ENCODE assay signal across 8 cellular contexts in the genomic region with DNA sequence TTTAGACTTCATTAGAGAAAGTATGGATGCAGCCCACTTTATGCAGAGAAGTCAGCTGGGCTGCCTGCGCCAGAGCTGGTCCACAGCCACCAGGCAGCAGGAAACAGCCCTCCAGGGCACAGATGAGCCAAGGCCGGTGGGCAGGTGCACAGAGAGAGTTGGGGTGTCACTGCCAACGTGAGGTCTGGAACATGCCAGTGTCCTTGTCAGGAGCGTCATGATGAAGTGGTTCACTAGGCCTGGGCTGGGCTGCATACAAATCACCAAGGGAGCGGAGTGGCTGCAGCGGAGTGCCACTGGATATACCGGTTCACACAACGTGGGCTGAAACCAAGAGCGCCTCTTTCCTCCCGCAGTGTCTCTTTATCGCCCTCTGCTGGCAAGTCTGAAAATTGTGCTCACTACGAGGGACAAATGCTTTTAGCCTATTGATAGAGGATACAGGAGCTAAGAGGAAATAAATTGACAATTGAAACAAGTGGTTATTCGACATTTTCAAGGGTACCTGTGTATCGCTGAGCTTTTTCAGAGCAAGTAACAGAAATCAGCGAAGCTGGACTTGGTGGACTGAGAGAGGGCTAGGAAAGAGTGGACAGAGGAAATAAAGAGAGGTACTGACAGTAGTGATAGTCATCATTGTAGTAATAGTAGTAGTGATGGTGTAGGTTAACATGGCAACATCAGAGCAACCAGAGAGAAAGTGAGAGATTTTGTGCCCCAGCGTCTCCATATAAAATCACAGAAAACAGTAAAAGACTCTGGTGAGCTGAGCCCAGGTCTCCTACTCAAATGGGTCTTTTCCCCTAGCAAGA. TPM values are rescaled to one million over a fixed set of nuclear protein-coding genes. Genes with fewer than 3 reads are reported as not detected.
DNase-seq lines count a peak whose midpoint lies in the region; ATAC-seq and TF ChIP-seq lines count a peak whose summit lies in the region.

No MANE protein-coding gene starts in this region.

- ATAC-seq in HG02678 (IDR thresholded peaks at IDR 0.05; ENCODE audit: unreplicated experiment), result peak; percentile 91
- peak; percentile 92 for ATAC-seq in activated naive CD8-positive, alpha-beta T cell treated with anti-CD3 and anti-CD28 coated beads, Interleukin-2, amount 50 U/mL, for 24 hours

- peaks cover 9% of the 10 kb centered on the region for H3K27me3 Mint-ChIP-seq in activated naive CD8-positive, alpha-beta T cell treated with anti-CD3 and anti-CD28 coated beads, Interleukin-2, amount 50 U/mL, for 24 hours

- intact Hi-C loops in cardiac septum (cut with DNase I), result loop anchor here (1.0 kb wide), 1 partner anchor 32 kb away; no protein-coding TSS in a partner anchor
- intact Hi-C loops in uterus (cut with DNase I; ENCODE audit: low total_unique reads), result no loop called here

- no peaks in the 10 kb centered on the region for H3K36me3 ChIP-seq in uterus

- DNase-seq in GM10248 (ENCODE audit: extremely low spot score), result peak; percentile 81
- peak; percentile 87 for DNase-seq in NCI-H146 (lab: John Stamatoyannopoulos, UW)
- DNase-seq in SW480 (ENCODE audit: low spot score), result peak; percentile 95
- DNase-seq in activated naive CD8-positive, alpha-beta T cell treated with anti-CD3 and anti-CD28 coated beads, Interleukin-2, amount 50 U/mL, for 24 hours, result peak; percentile 84
- DNase-seq in cardiac septum (ENCODE audit: low spot score), result peak; percentile 88
- DNase-seq in putamen (ENCODE audit: low spot score), result peak; percentile 79
- DNase-seq in uterus, result peak; percentile 77 to 84

- peak overlapping the region; percentile 53 for H3K4me3 Mint-ChIP-seq in activated naive CD8-positive, alpha-beta T cell treated with anti-CD3 and anti-CD28 coated beads, Interleukin-2, amount 50 U/mL, for 24 hours

- H3K4me3 ChIP-seq in uterus, result no peak overlapping the region

- peaks cover 3% of the 10 kb centered on the region for H3K4me1 Mint-ChIP-seq in activated naive CD8-positive, alpha-beta T cell treated with anti-CD3 and anti-CD28 coated beads, Interleukin-2, amount 50 U/mL, for 24 hours

- CTCF ChIA-PET in GM10248 (lab: Yijun Ruan, JAX), result interaction anchor here (0.6 to 6.2 kb wide), 55 partner anchors 9 to 785 kb away, joined by 3 to 81 read pairs (median 4); partner anchors contain the start of gene ITPR2

- no peaks in the 10 kb centered on the region for H3K9me3 ChIP-seq in uterus

- no peaks in the 10 kb centered on the region for H3K27me3 ChIP-seq in uterus

- no peak for TF ChIP-seq POLR2A in uterus (IDR thresholded peaks at IDR 0.05)

- no peaks in the 10 kb centered on the region for H3K9me3 Mint-ChIP-seq in activated naive CD8-positive, alpha-beta T cell treated with anti-CD3 and anti-CD28 coated beads, Interleukin-2, amount 50 U/mL, for 24 hours

- no peaks in the 10 kb centered on the region for H3K36me3 Mint-ChIP-seq in activated naive CD8-positive, alpha-beta T cell treated with anti-CD3 and anti-CD28 coated beads, Interleukin-2, amount 50 U/mL, for 24 hours (ENCODE audit: low read depth)

- H3K27ac Mint-ChIP-seq in activated naive CD8-positive, alpha-beta T cell treated with anti-CD3 and anti-CD28 coated beads, Interleukin-2, amount 50 U/mL, for 24 hours, result no peak overlapping the region

- TF ChIP-seq CTCF in GM10248 (IDR thresholded peaks at IDR 0.05; ENCODE audit: control extremely low read depth, extremely low read depth, low read depth, missing control alignments), result peak; percentile 88
- TF ChIP-seq CTCF in uterus (IDR thresholded peaks at IDR 0.05), result peak; percentile 89 to 97 (median 95)

- no peak overlapping the region for H3K27ac ChIP-seq in uterus

- no peaks in the 10 kb centered on the region for H3K4me1 ChIP-seq in uterus

- POLR2A ChIA-PET in GM10248 (lab: Yijun Ruan, JAX), result interaction anchor here (0.7 to 1.6 kb wide), 2 partner anchors 53 to 639 kb away, joined by 3 to 4 read pairs; partner anchors contain the start of gene PPFIBP1

RNA-seq across cellular contexts. Expression of gene ITPR2, which starts 52.0 kb away (rescaled TPM):
- 20.9 TPM for total RNA-seq in cardiac septum
- 100 to 1,000 TPM in 1 of 4 donors, 10 to 100 TPM in 3; 53.5 to 271 (median 60.4) TPM for total RNA-seq in uterus

RNA-seq across cellular contexts. Expression of gene INTS13, which starts 52.8 kb away (rescaled TPM):
- total RNA-seq in cardiac septum, result 15.5 TPM
- 10 to 100 TPM; 13.8 to 37.9 (median 26.8) TPM for total RNA-seq in uterus

RNA-seq across cellular contexts. Expression of gene FGFR1OP2, which starts 53.3 kb away (rescaled TPM):
- total RNA-seq in cardiac septum, result 37.4 TPM
- total RNA-seq in uterus, result 100 to 1,000 TPM in 3 of 4 donors, 10 to 100 TPM in 1; 83.0 to 222 (median 112) TPM
